8 cellular contexts compared by ENCODE assay signal in the genomic region with DNA sequence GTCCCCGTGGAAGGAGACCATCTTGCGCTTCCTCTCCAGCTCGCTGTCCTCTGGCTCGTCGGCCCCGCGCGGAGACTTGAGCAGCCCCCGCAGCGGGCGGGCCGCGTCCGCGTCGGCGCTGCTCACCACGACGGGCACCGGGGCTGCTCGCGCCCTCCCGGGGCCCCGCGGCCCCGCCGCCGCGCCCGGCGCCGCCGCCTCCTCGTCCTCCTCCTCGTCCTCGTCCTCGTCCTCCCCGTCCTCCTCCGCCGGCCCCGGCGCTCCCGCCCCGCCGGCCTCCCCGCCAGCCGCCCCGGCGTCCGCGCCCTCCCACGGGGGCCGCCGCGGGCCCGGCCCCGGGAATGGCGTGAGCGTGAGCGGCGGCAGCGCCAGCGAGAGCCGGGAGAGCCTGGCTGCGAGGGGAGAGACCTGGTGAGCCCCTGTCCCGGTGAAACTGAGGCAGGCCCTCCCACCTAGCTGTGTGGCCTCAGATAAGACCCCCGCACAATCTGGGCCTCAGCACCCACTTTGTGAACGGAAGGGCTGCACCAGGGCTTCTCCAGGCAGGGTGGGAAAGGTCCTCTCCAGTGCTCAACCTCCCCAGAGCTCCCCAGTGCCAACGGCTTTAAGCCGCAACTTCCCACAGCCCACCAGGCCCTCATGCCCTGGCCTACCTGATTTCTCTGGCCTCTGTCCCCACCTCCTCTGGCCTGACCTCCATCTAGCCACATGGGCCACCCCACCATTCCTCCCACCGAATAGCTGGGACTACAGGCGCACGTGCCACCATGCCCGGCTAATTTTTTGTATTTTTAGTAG. TPM values are rescaled to one million over a fixed set of nuclear protein-coding genes. Genes with fewer than 3 reads are reported as not detected.
DNase-seq lines count a peak whose midpoint lies in the region; ATAC-seq, FAIRE-seq and TF ChIP-seq lines count a peak whose summit lies in the region.

No MANE protein-coding gene starts in this region.

- peak overlapping the region; percentile 54 to 74 (median 72) for H3K4me3 ChIP-seq in keratinocyte (ENCODE audit: control insufficient read depth in 2 of 3, extremely low read depth in 1 of 3, insufficient read depth in 2 of 3, low read depth in 1 of 3, low read length in 3 of 3)
- peak overlapping the region; percentile 46 to 56 for H3K4me3 ChIP-seq in tibial artery

- no peak for FAIRE-seq in keratinocyte (lab: Jason Lieb, UNC)

- H2AFZ ChIP-seq in keratinocyte (ENCODE audit: control insufficient read depth, low read length), result peak overlapping the region; percentile 91

- intact Hi-C loops in activated CD4-positive, alpha-beta T cell treated with anti-CD3 and anti-CD28 coated beads, Interleukin-2, amount 10 ng/mL, durations not matched to agents 24 days and 14 days (cut with micrococcal nuclease), result loop anchor here (1.0 to 5.0 kb wide), 3 partner anchors 8 to 102 kb away; a partner anchor contains a TSS
- intact Hi-C loops in tibial artery (cut with DNase I; ENCODE audit: low total_unique reads), result loop anchor here (5.0 kb wide), 1 partner anchor 88 kb away; no protein-coding TSS in a partner anchor

- peak overlapping the region; percentile 87 for H3K4me2 ChIP-seq in keratinocyte (ENCODE audit: control insufficient read depth, extremely low read depth, insufficient read depth, low read depth, low read length)

- TF ChIP-seq CTCF in keratinocyte (optimal IDR thresholded peaks at IDR 0.05 in 1 of 3, IDR thresholded peaks at IDR 0.05 in 1 of 3, conservative IDR thresholded peaks at IDR 0.05 in 1 of 3; ENCODE audit: extremely low read depth in 1 of 3, insufficient read depth in 2 of 3, low read length in 3 of 3) (no peak), tibial artery (IDR thresholded peaks at IDR 0.05) (no peak)

- H3K27ac Mint-ChIP-seq in activated CD4-positive, alpha-beta T cell treated with anti-CD3 and anti-CD28 coated beads, Interleukin-2, amount 10 ng/mL, durations not matched to agents 24 days and 14 days, result no peak overlapping the region
- H3K27ac Mint-ChIP-seq in activated naive CD8-positive, alpha-beta T cell treated with anti-CD3 and anti-CD28 coated beads, Interleukin-2, amount 10 ng/mL, durations not matched to agents 7 days and 5 days, result no peak overlapping the region

- H3K27ac ChIP-seq in keratinocyte (ENCODE audit: control insufficient read depth, insufficient read depth, low read length) (peak overlapping the region; percentile 67), tibial artery (peak overlapping the region; percentile 25 to 56)

- no peaks in the 10 kb centered on the region for H3K9me3 Mint-ChIP-seq in activated CD4-positive, alpha-beta T cell treated with anti-CD3 and anti-CD28 coated beads, Interleukin-2, amount 10 ng/mL, durations not matched to agents 24 days and 14 days
- no peaks in the 10 kb centered on the region for H3K9me3 Mint-ChIP-seq in activated naive CD8-positive, alpha-beta T cell treated with anti-CD3 and anti-CD28 coated beads, Interleukin-2, amount 10 ng/mL, durations not matched to agents 7 days and 5 days

- no peak for DNase-seq in activated CD4-positive, alpha-beta T cell treated with anti-CD3 and anti-CD28 coated beads, Interleukin-2, amount 10 ng/mL, durations not matched to agents 24 days and 14 days
- DNase-seq in activated CD4-positive, alpha-beta T cell treated with anti-CD3 and anti-CD28 coated beads for 4 hours, result no peak
- no peak for DNase-seq in activated naive CD8-positive, alpha-beta T cell treated with anti-CD3 and anti-CD28 coated beads, Interleukin-2, amount 10 ng/mL, durations not matched to agents 7 days and 5 days
- no peak for DNase-seq in keratinocyte (ENCODE audit: low read depth, low spot score)
- no peak for DNase-seq in tibial artery
- no peak for DNase-seq in NOMO-1 (lab: John Stamatoyannopoulos, UW; ENCODE audit: unreplicated experiment in 2 of 2)
- no peak for DNase-seq in stimulated activated CD4-positive, alpha-beta T cell treated with anti-CD3 and anti-CD28 coated beads, Interleukin-4, amount 100 ng/mL, for 24 hours
- DNase-seq in activated CD4-positive, alpha-beta T cell treated with anti-CD3 and anti-CD28 coated beads for 1 hour, result no peak

- H3K4me1 Mint-ChIP-seq in activated CD4-positive, alpha-beta T cell treated with anti-CD3 and anti-CD28 coated beads, Interleukin-2, amount 10 ng/mL, durations not matched to agents 24 days and 14 days, result peaks cover 30% of the 10 kb centered on the region
- peaks cover 27% of the 10 kb centered on the region for H3K4me1 Mint-ChIP-seq in activated naive CD8-positive, alpha-beta T cell treated with anti-CD3 and anti-CD28 coated beads, Interleukin-2, amount 10 ng/mL, durations not matched to agents 7 days and 5 days

- H3K36me3 ChIP-seq in keratinocyte (ENCODE audit: control insufficient read depth in 2 of 2, extremely low read depth in 1 of 2, insufficient read depth in 2 of 2, low read length in 2 of 2) (no peaks in the 10 kb centered on the region), tibial artery (no peaks in the 10 kb centered on the region)

- peak overlapping the region; percentile 83 for H3K4me3 Mint-ChIP-seq in activated CD4-positive, alpha-beta T cell treated with anti-CD3 and anti-CD28 coated beads, Interleukin-2, amount 10 ng/mL, durations not matched to agents 24 days and 14 days
- peak overlapping the region; percentile 80 for H3K4me3 Mint-ChIP-seq in activated naive CD8-positive, alpha-beta T cell treated with anti-CD3 and anti-CD28 coated beads, Interleukin-2, amount 10 ng/mL, durations not matched to agents 7 days and 5 days

- POLR2A ChIA-PET in activated naive CD8-positive, alpha-beta T cell treated with anti-CD3 and anti-CD28 coated beads, Interleukin-2, amount 10 ng/mL, durations not matched to agents 7 days and 5 days (lab: Charles Lee), result interaction anchor here (0.5 to 1.0 kb wide), 4 partner anchors 13 to 145 kb away, joined by 3 to 9 read pairs (median 5); a partner anchor contains a TSS

- H3K9ac ChIP-seq in keratinocyte (ENCODE audit: control insufficient read depth, extremely low read depth, insufficient read depth, low read length), result peak overlapping the region; percentile 86

- H3K79me2 ChIP-seq in keratinocyte (ENCODE audit: control insufficient read depth, insufficient read depth, low read length), result no peaks in the 10 kb centered on the region

- H3K9me3 ChIP-seq in keratinocyte (ENCODE audit: control insufficient read depth, low read depth, low read length), result no peaks in the 10 kb centered on the region
- H3K9me3 ChIP-seq in tibial artery, result no peaks in the 10 kb centered on the region

- H3K4me1 ChIP-seq in keratinocyte (ENCODE audit: control insufficient read depth, extremely low read depth, insufficient read depth, low read length) (peaks cover 15% of the 10 kb centered on the region), tibial artery (peaks cover 0 to 56% (median 25%) of the 10 kb centered on the region in 4 donors)

- H3K36me3 Mint-ChIP-seq in activated CD4-positive, alpha-beta T cell treated with anti-CD3 and anti-CD28 coated beads, Interleukin-2, amount 10 ng/mL, durations not matched to agents 24 days and 14 days (ENCODE audit: low read depth), result peaks cover 3% of the 10 kb centered on the region
- no peaks in the 10 kb centered on the region for H3K36me3 Mint-ChIP-seq in activated naive CD8-positive, alpha-beta T cell treated with anti-CD3 and anti-CD28 coated beads, Interleukin-2, amount 10 ng/mL, durations not matched to agents 7 days and 5 days

- peaks cover 36% of the 10 kb centered on the region for H3K27me3 Mint-ChIP-seq in activated CD4-positive, alpha-beta T cell treated with anti-CD3 and anti-CD28 coated beads, Interleukin-2, amount 10 ng/mL, durations not matched to agents 24 days and 14 days
- peaks cover 31% of the 10 kb centered on the region for H3K27me3 Mint-ChIP-seq in activated naive CD8-positive, alpha-beta T cell treated with anti-CD3 and anti-CD28 coated beads, Interleukin-2, amount 10 ng/mL, durations not matched to agents 7 days and 5 days

- ATAC-seq in activated naive CD8-positive, alpha-beta T cell treated with anti-CD3 and anti-CD28 coated beads, Interleukin-2, amount 10 ng/mL, durations not matched to agents 7 days and 5 days (ENCODE audit: low read depth), result peak; percentile 21

- no peaks in the 10 kb centered on the region for H3K9me1 ChIP-seq in keratinocyte (ENCODE audit: control insufficient read depth, extremely low read depth, insufficient read depth, low read length)

- dilution Hi-C loops in keratinocyte (cut with MboI; ENCODE audit: extremely low pct_ligation_motif_present, low sequenced_read_pairs), result no loop called here

- H3K27me3 ChIP-seq in keratinocyte (ENCODE audit: control insufficient read depth, extremely low read depth, insufficient read depth, low read length), result peaks cover 6% of the 10 kb centered on the region
- peaks cover 0 to 51% of the 10 kb centered on the region in 2 donors for H3K27me3 ChIP-seq in tibial artery

- H4K20me1 ChIP-seq in keratinocyte (ENCODE audit: control insufficient read depth, extremely low read depth, insufficient read depth, low read length), result no peaks in the 10 kb centered on the region

RNA-seq across cellular contexts. Expression of a gene that starts 17.7 kb away (rescaled TPM):
- 3.0 and 3.6 TPM in 2 replicates for total RNA-seq in activated CD4-positive, alpha-beta T cell treated with anti-CD3 and anti-CD28 coated beads, Interleukin-2, amount 10 ng/mL, durations not matched to agents 24 days and 14 days
- 10 to 100 TPM; 10.2 to 12.8 TPM for total RNA-seq in activated naive CD8-positive, alpha-beta T cell treated with anti-CD3 and anti-CD28 coated beads, Interleukin-2, amount 10 ng/mL, durations not matched to agents 7 days and 5 days
- polyA plus RNA-seq in keratinocyte, result 0.51 to 0.76 TPM (median 0.68 TPM) in 3 replicates
- 0.64 TPM for polyA plus RNA-seq in keratinocyte (2011; ENCODE audit: low read depth)
- 0.12 and 0.71 TPM in 2 replicates for polyA plus RNA-seq in keratinocyte (2011; cell fraction: cytosol; rRNA removed)
- 1.6 and 2.4 TPM in 2 replicates for polyA plus RNA-seq in keratinocyte (2011; cell fraction: nucleus; rRNA removed)
- 1.2 and 4.2 TPM in 2 replicates for polyA plus RNA-seq in keratinocyte (2012; ENCODE audit: low replicate concordance)
- polyA minus RNA-seq in keratinocyte, result 0.13 to 0.56 TPM (median 0.20 TPM) in 3 replicates
- polyA minus RNA-seq in keratinocyte (2011; cell fraction: cytosol; rRNA and poly(A)+ RNA removed), result 1.5 TPM
- polyA minus RNA-seq in keratinocyte (2011; cell fraction: nucleus; rRNA and poly(A)+ RNA removed), result 1.7 and 1.8 TPM in 2 replicates

RNA-seq across cellular contexts. Expression of a gene that starts 24.7 kb away (rescaled TPM):
- 30.6 and 31.6 TPM in 2 replicates for total RNA-seq in activated CD4-positive, alpha-beta T cell treated with anti-CD3 and anti-CD28 coated beads, Interleukin-2, amount 10 ng/mL, durations not matched to agents 24 days and 14 days
- 10 to 100 TPM; 57.6 to 59.1 TPM for total RNA-seq in activated naive CD8-positive, alpha-beta T cell treated with anti-CD3 and anti-CD28 coated beads, Interleukin-2, amount 10 ng/mL, durations not matched to agents 7 days and 5 days
- 27.0 to 33.5 TPM (median 32.2 TPM) in 3 replicates for polyA plus RNA-seq in keratinocyte
- 23.3 TPM for polyA plus RNA-seq in keratinocyte (2011; ENCODE audit: low read depth)
- polyA plus RNA-seq in keratinocyte (2011; cell fraction: cytosol; rRNA removed), result 18.8 and 24.4 TPM in 2 replicates
- 83.4 and 98.3 TPM in 2 replicates for polyA plus RNA-seq in keratinocyte (2011; cell fraction: nucleus; rRNA removed)
- 30.4 and 34.0 TPM in 2 replicates for polyA plus RNA-seq in keratinocyte (2012; ENCODE audit: low replicate concordance)
- 35.4 to 45.9 TPM (median 39.3 TPM) in 3 replicates for polyA minus RNA-seq in keratinocyte
- polyA minus RNA-seq in keratinocyte (2011; cell fraction: cytosol; rRNA and poly(A)+ RNA removed), result 12.7 TPM
- polyA minus RNA-seq in keratinocyte (2011; cell fraction: nucleus; rRNA and poly(A)+ RNA removed), result 26.8 and 27.9 TPM in 2 replicates

RNA-seq across cellular contexts. Expression of a gene that starts 38.5 kb away (rescaled TPM):
- total RNA-seq in activated CD4-positive, alpha-beta T cell treated with anti-CD3 and anti-CD28 coated beads, Interleukin-2, amount 10 ng/mL, durations not matched to agents 24 days and 14 days, result 2.4 TPM in 2 replicates
- total RNA-seq in activated naive CD8-positive, alpha-beta T cell treated with anti-CD3 and anti-CD28 coated beads, Interleukin-2, amount 10 ng/mL, durations not matched to agents 7 days and 5 days, result 1 to 10 TPM; 1.4 TPM
- polyA plus RNA-seq in keratinocyte, result 0.34 to 0.46 TPM (median 0.39 TPM) in 3 replicates
- 0.81 TPM for polyA plus RNA-seq in keratinocyte (2011; ENCODE audit: low read depth)
- 0.19 and 0.33 TPM in 2 replicates for polyA plus RNA-seq in keratinocyte (2011; cell fraction: cytosol; rRNA removed)
- 2.1 and 3.4 TPM in 2 replicates for polyA plus RNA-seq in keratinocyte (2011; cell fraction: nucleus; rRNA removed)
- 0.49 and 2.4 TPM in 2 replicates for polyA plus RNA-seq in keratinocyte (2012; ENCODE audit: low replicate concordance)
- 0.99 to 1.3 TPM (median 1.1 TPM) in 3 replicates for polyA minus RNA-seq in keratinocyte
- polyA minus RNA-seq in keratinocyte (2011; cell fraction: cytosol; rRNA and poly(A)+ RNA removed), result 0.96 TPM
- polyA minus RNA-seq in keratinocyte (2011; cell fraction: nucleus; rRNA and poly(A)+ RNA removed), result 1.4 and 2.1 TPM in 2 replicates

RNA-seq across cellular contexts. Expression of a gene that starts 48.1 kb away (rescaled TPM):
- 89.1 and 90.6 TPM in 2 replicates for total RNA-seq in activated CD4-positive, alpha-beta T cell treated with anti-CD3 and anti-CD28 coated beads, Interleukin-2, amount 10 ng/mL, durations not matched to agents 24 days and 14 days
- total RNA-seq in activated naive CD8-positive, alpha-beta T cell treated with anti-CD3 and anti-CD28 coated beads, Interleukin-2, amount 10 ng/mL, durations not matched to agents 7 days and 5 days, result 10 to 100 TPM; 31.3 to 36.0 TPM
- 23.0 to 35.4 TPM (median 26.1 TPM) in 3 replicates for polyA plus RNA-seq in keratinocyte
- polyA plus RNA-seq in keratinocyte (2011; ENCODE audit: low read depth), result 21.8 TPM
- polyA plus RNA-seq in keratinocyte (2011; cell fraction: cytosol; rRNA removed), result 14.5 and 31.6 TPM in 2 replicates
- polyA plus RNA-seq in keratinocyte (2011; cell fraction: nucleus; rRNA removed), result 25.2 and 31.8 TPM in 2 replicates
- polyA plus RNA-seq in keratinocyte (2012; ENCODE audit: low replicate concordance), result 16.4 and 41.0 TPM in 2 replicates
- polyA minus RNA-seq in keratinocyte, result 10.7 to 21.8 TPM (median 12.7 TPM) in 3 replicates
- 30.7 TPM for polyA minus RNA-seq in keratinocyte (2011; cell fraction: cytosol; rRNA and poly(A)+ RNA removed)
- polyA minus RNA-seq in keratinocyte (2011; cell fraction: nucleus; rRNA and poly(A)+ RNA removed), result 14.8 and 17.2 TPM in 2 replicates

RNA-seq across cellular contexts. Expression of a gene that starts 58.1 kb away (rescaled TPM):
- total RNA-seq in activated CD4-positive, alpha-beta T cell treated with anti-CD3 and anti-CD28 coated beads, Interleukin-2, amount 10 ng/mL, durations not matched to agents 24 days and 14 days, result not detected in 2 replicates
- not detected for total RNA-seq in activated naive CD8-positive, alpha-beta T cell treated with anti-CD3 and anti-CD28 coated beads, Interleukin-2, amount 10 ng/mL, durations not matched to agents 7 days and 5 days
- 6.0 to 10.2 TPM (median 8.9 TPM) in 3 replicates for polyA plus RNA-seq in keratinocyte
- polyA plus RNA-seq in keratinocyte (2011; ENCODE audit: low read depth), result 92.9 TPM
- polyA plus RNA-seq in keratinocyte (2011; cell fraction: cytosol; rRNA removed), result 9.9 and 11.2 TPM in 2 replicates
- 6.5 and 6.7 TPM in 2 replicates for polyA plus RNA-seq in keratinocyte (2011; cell fraction: nucleus; rRNA removed)
- polyA plus RNA-seq in keratinocyte (2012; ENCODE audit: low replicate concordance), result 12.1 and 225 TPM in 2 replicates
- polyA minus RNA-seq in keratinocyte, result 5.1 to 11.3 TPM (median 10.8 TPM) in 3 replicates
- 8.8 TPM for polyA minus RNA-seq in keratinocyte (2011; cell fraction: cytosol; rRNA and poly(A)+ RNA removed)
- 5.5 and 6.4 TPM in 2 replicates for polyA minus RNA-seq in keratinocyte (2011; cell fraction: nucleus; rRNA and poly(A)+ RNA removed)
